15 cellular contexts compared by ENCODE assay signal in genomic region chr2:204870053-204870452, GRCh38.
DNase-seq lines count a peak whose midpoint lies in the region; ATAC-seq and TF ChIP-seq lines count a peak whose summit lies in the region.
"Had no signal": no experiment of that assay in that cellular context is flagged by ENCODE, and none has a peak within 500 bp of the region (broad histone marks: within the 10 kb centered on the region; RNA-seq: fewer than 3 reads in every experiment).

No MANE protein-coding gene starts in this region.

- H3K36me3 ChIP-seq in heart left ventricle: no peaks in the 10 kb centered on the region
- H3K36me3 ChIP-seq: BLaER1 treated with 17β-estradiol and CSF1 and Interleukin-3, amounts not matched to agents 10 nM and 100 nM had no signal

- TF ChIP-seq CTCF in heart left ventricle (IDR thresholded peaks at IDR 0.05): no peak
- TF ChIP-seq CTCF in mesothelial cell of epicardium (IDR thresholded peaks at IDR 0.05; ENCODE audit: unreplicated experiment): no peak

- no peak for TF ChIP-seq POLR2A in heart left ventricle (IDR thresholded peaks at IDR 0.05)

- H3K27ac Mint-ChIP-seq in mesothelial cell of epicardium: peak overlapping the region; percentile 43
- no peak overlapping the region for H3K27ac Mint-ChIP-seq in natural killer cell treated with Interleukin-12 subunit alpha and Interleukin-12 subunit beta and Interleukin-15 and Interleukin-18, amount 100 ng/mL, for 72 hours
- no peak overlapping the region for H3K27ac Mint-ChIP-seq in stimulated activated memory B cell treated with anti-CD40 and anti-IgM and Interleukin-4, amounts not matched to agents 10 μg/mL and 1 μg/mL and 100 μg/mL, for 72 hours
- H3K27ac Mint-ChIP-seq: CD4-positive, CD25-positive, alpha-beta regulatory T cell had no signal

- no peak overlapping the region for H3K4me3 ChIP-seq in heart left ventricle
- H3K4me3 ChIP-seq: BLaER1 treated with 17β-estradiol and CSF1 and Interleukin-3, amounts not matched to agents 10 nM and 100 nM; GM12878; GM23248 had no signal

- 82 to 86% (median 84%) methylated on average over 2 of the region's 2 CpGs for WGBS in heart left ventricle, 4 donors

- peaks cover 0 to 2% (median 0%) of the 10 kb centered on the region in 12 donors for H3K9me3 ChIP-seq in heart left ventricle
- H3K9me3 ChIP-seq: BLaER1 treated with 17β-estradiol and CSF1 and Interleukin-3, amounts not matched to agents 10 nM and 100 nM had no signal

- H3K27ac ChIP-seq in heart left ventricle: peak overlapping the region in 1 of 12 donors; percentile 1
- H3K27ac ChIP-seq: 22Rv1; BLaER1 treated with 17β-estradiol and CSF1 and Interleukin-3, amounts not matched to agents 10 nM and 100 nM; GM23248 had no signal

- peaks cover 14% of the 10 kb centered on the region for H3K9me3 Mint-ChIP-seq in mesothelial cell of epicardium
- no peaks in the 10 kb centered on the region for H3K9me3 Mint-ChIP-seq in natural killer cell treated with Interleukin-12 subunit alpha and Interleukin-12 subunit beta and Interleukin-15 and Interleukin-18, amount 100 ng/mL, for 72 hours
- peaks cover 2% of the 10 kb centered on the region for H3K9me3 Mint-ChIP-seq in stimulated activated memory B cell treated with anti-CD40 and anti-IgM and Interleukin-4, amounts not matched to agents 10 μg/mL and 1 μg/mL and 100 μg/mL, for 72 hours

- DNase-seq in Right ventricle myocardium superior (no peak), heart left ventricle (no peak), mesothelial cell of epicardium (ENCODE audit: low spot score in 2 of 2, unreplicated experiment in 2 of 2) (no peak), DMS79 (lab: John Stamatoyannopoulos, UW) (no peak), DMS153 treated with DMSO at 0.1 percent for 48 hours (lab: John Stamatoyannopoulos, UW; ENCODE audit: unreplicated experiment) (no peak)
- DNase-seq in natural killer cell treated with Interleukin-12 subunit alpha and Interleukin-12 subunit beta and Interleukin-15 and Interleukin-18, amount 100 ng/mL, for 72 hours (ENCODE audit: low spot score): no peak
- DNase-seq: ACHN; CD4-positive, CD25-positive, alpha-beta regulatory T cell; GM23248; KBM-7 had no signal

- H3K27me3 Mint-ChIP-seq in mesothelial cell of epicardium (ENCODE audit: low read depth): no peaks in the 10 kb centered on the region
- H3K27me3 Mint-ChIP-seq in natural killer cell treated with Interleukin-12 subunit alpha and Interleukin-12 subunit beta and Interleukin-15 and Interleukin-18, amount 100 ng/mL, for 72 hours: peaks cover 0 to 2% of the 10 kb centered on the region in 2 donors
- H3K27me3 Mint-ChIP-seq in stimulated activated memory B cell treated with anti-CD40 and anti-IgM and Interleukin-4, amounts not matched to agents 10 μg/mL and 1 μg/mL and 100 μg/mL, for 72 hours: no peaks in the 10 kb centered on the region

- ATAC-seq in Right ventricle myocardium superior (ENCODE audit: poor library complexity): peak; percentile 29
- ATAC-seq in heart left ventricle: no peak
- no peak for ATAC-seq in SK-N-SH treated with all-trans-retinoic acid at 6 μM for 48 hours
- no peak for ATAC-seq in natural killer cell treated with Interleukin-12 subunit alpha and Interleukin-12 subunit beta and Interleukin-15 and Interleukin-18, amount 100 ng/mL, for 72 hours
- ATAC-seq in stimulated activated memory B cell treated with anti-CD40 and anti-IgM and Interleukin-4, amounts not matched to agents 10 μg/mL and 1 μg/mL and 100 μg/mL, for 72 hours: no peak
- ATAC-seq: GM12878 had no signal

- no peaks in the 10 kb centered on the region for H3K27me3 ChIP-seq in heart left ventricle
- H3K27me3 ChIP-seq: BLaER1 treated with 17β-estradiol and CSF1 and Interleukin-3, amounts not matched to agents 10 nM and 100 nM had no signal

- H3K36me3 Mint-ChIP-seq in mesothelial cell of epicardium: no peaks in the 10 kb centered on the region
- no peaks in the 10 kb centered on the region for H3K36me3 Mint-ChIP-seq in natural killer cell treated with Interleukin-12 subunit alpha and Interleukin-12 subunit beta and Interleukin-15 and Interleukin-18, amount 100 ng/mL, for 72 hours
- no peaks in the 10 kb centered on the region for H3K36me3 Mint-ChIP-seq in stimulated activated memory B cell treated with anti-CD40 and anti-IgM and Interleukin-4, amounts not matched to agents 10 μg/mL and 1 μg/mL and 100 μg/mL, for 72 hours
- H3K36me3 Mint-ChIP-seq: CD4-positive, CD25-positive, alpha-beta regulatory T cell had no signal

- peaks cover 26% of the 10 kb centered on the region for H3K4me1 Mint-ChIP-seq in mesothelial cell of epicardium
- H3K4me1 Mint-ChIP-seq in natural killer cell treated with Interleukin-12 subunit alpha and Interleukin-12 subunit beta and Interleukin-15 and Interleukin-18, amount 100 ng/mL, for 72 hours (ENCODE audit: low read depth in 2 of 2): peaks cover 0 to 3% of the 10 kb centered on the region in 2 donors
- no peaks in the 10 kb centered on the region for H3K4me1 Mint-ChIP-seq in stimulated activated memory B cell treated with anti-CD40 and anti-IgM and Interleukin-4, amounts not matched to agents 10 μg/mL and 1 μg/mL and 100 μg/mL, for 72 hours

- H3K4me3 Mint-ChIP-seq in mesothelial cell of epicardium: no peak overlapping the region
- no peak overlapping the region for H3K4me3 Mint-ChIP-seq in natural killer cell treated with Interleukin-12 subunit alpha and Interleukin-12 subunit beta and Interleukin-15 and Interleukin-18, amount 100 ng/mL, for 72 hours
- H3K4me3 Mint-ChIP-seq in stimulated activated memory B cell treated with anti-CD40 and anti-IgM and Interleukin-4, amounts not matched to agents 10 μg/mL and 1 μg/mL and 100 μg/mL, for 72 hours: no peak overlapping the region
- H3K4me3 Mint-ChIP-seq: CD4-positive, CD25-positive, alpha-beta regulatory T cell had no signal

- intact Hi-C loops in Right ventricle myocardium superior (cut with DNase I): no loop called here
- intact Hi-C loops in heart left ventricle (cut with DNase I): loop anchor here in 7 of 10 donors (5.0 to 10.0 kb wide), 2 partner anchors 805 to 807 kb away; no protein-coding TSS in a partner anchor

- peaks cover 0 to 26% (median 15%) of the 10 kb centered on the region in 12 donors for H3K4me1 ChIP-seq in heart left ventricle

TF ChIP-seq in SK-N-SH treated with all-trans-retinoic acid at 6 μM for 48 hours, 23 proteins besides CTCF, POLR2A, EP300 and RAD21:
- TF ChIP-seq, protein P1, sequence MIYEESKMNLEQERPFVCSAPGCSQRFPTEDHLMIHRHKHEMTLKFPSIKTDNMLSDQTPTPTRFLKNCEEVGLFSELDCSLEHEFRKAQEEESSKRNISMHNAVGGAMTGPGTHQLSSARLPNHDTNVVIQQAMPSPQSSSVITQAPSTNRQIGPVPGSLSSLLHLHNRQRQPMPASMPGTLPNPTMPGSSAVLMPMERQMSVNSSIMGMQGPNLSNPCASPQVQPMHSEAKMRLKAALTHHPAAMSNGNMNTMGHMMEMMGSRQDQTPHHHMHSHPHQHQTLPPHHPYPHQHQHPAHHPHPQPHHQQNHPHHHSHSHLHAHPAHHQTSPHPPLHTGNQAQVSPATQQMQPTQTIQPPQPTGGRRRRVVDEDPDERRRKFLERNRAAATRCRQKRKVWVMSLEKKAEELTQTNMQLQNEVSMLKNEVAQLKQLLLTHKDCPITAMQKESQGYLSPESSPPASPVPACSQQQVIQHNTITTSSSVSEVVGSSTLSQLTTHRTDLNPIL (CRISPR knock-in tag; IDR thresholded peaks at IDR 0.05; ENCODE audit: low read depth): no peak
- peak; percentile 34; the same call in 1 of the 2 replicates for TF ChIP-seq ISL1 (CRISPR knock-in tag; IDR thresholded peaks at IDR 0.05)
